Comparison of ENCODE assay signal across 25 cellular contexts in the genomic region with DNA sequence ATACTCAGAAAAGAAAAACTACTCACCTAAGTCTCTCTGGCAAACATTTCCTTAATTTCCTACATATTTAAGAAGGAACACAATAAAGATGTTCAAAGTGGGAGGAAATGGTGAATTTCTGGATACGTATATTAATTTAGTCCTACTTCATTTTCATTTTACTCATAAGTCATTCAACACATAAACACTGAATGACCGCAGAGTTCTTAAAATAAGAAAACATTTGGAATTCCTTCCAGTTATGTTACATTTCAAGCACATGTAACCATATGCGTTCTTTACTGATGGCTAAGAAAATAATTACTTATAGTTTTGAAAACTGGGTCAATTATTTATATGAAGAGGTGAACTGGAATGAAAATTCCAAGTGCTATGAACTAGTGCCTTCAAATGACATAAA.
"Had no signal": no experiment of that assay in that cellular context is flagged by ENCODE, and none has a peak within 500 bp of the region (broad histone marks: within the 10 kb centered on the region; RNA-seq: fewer than 3 reads in every experiment).

No MANE protein-coding gene starts in this region.

- H3K36me3 ChIP-seq: gastroesophageal sphincter, heart left ventricle, neutrophil, pancreas, right lobe of liver, suprapubic skin had no signal

- DNase-seq: cerebellar nuclear complex; dorsolateral prefrontal cortex; effector CD4-positive, alpha-beta T cell; foreskin keratinocyte; heart left ventricle; hippocampal formation; islet precursor cell; left ventricle myocardium superior; mucosa of descending colon; naive B cell; pancreas; right lobe of liver; small intestine; stimulated activated CD4-positive, alpha-beta T cell treated with anti-CD3 and anti-CD28 coated beads, Interleukin-12 subunit alpha, Interleukin-12 subunit beta, amount 100 ng/mL, for 4 hours; stimulated activated CD4-positive, alpha-beta T cell treated with anti-CD3 and anti-CD28 coated beads, Interleukin-1b, Interleukin-23, amount 100 ng/mL, for 48 hours; stimulated activated CD4-positive, alpha-beta T cell treated with anti-CD3 and anti-CD28 coated beads, Interleukin-4, amount 100 ng/mL, for 1 hour; stimulated activated CD8-positive, alpha-beta memory T cell treated with anti-CD3 and anti-CD28 coated beads, Interleukin-4, amount 100 ng/mL, for 48 hours; stimulated activated naive CD4-positive, alpha-beta T cell; stimulated activated naive CD8-positive, alpha-beta T cell treated with anti-CD3 and anti-CD28 coated beads, Interleukin-15, amount 100 ng/mL, for 72 hours had no signal

- H3K4me1 ChIP-seq: foreskin keratinocyte, pancreas, suprapubic skin had no signal

- ATAC-seq: foreskin keratinocyte; gastroesophageal sphincter; heart left ventricle; left ventricle myocardium superior; mucosa of descending colon; natural killer cell treated with Interleukin-12 subunit alpha and Interleukin-12 subunit beta and Interleukin-15 and Interleukin-18, amount 100 ng/mL, for 72 hours; pancreas; right lobe of liver; stimulated activated naive CD8-positive, alpha-beta T cell treated with anti-CD3 and anti-CD28 coated beads, Interleukin-15, amount 100 ng/mL, for 72 hours had no signal

- H3K27ac ChIP-seq: foreskin keratinocyte, gastroesophageal sphincter, heart left ventricle, neutrophil, pancreas, suprapubic skin had no signal

- H3K27me3 ChIP-seq: dorsolateral prefrontal cortex, foreskin keratinocyte, gastroesophageal sphincter, heart left ventricle, neutrophil, pancreas, right lobe of liver, suprapubic skin had no signal

- H3K4me3 ChIP-seq: gastroesophageal sphincter, heart left ventricle, lung, mucosa of descending colon, pancreas, right lobe of liver, suprapubic skin had no signal

- FAIRE-seq: colon, pancreas, small intestine had no signal

- H3K9me3 ChIP-seq: gastroesophageal sphincter, heart left ventricle, mucosa of descending colon, neutrophil, pancreas, right lobe of liver, suprapubic skin had no signal
